Comparison of ENCODE assay signal across 14 cellular contexts in the genomic region with DNA sequence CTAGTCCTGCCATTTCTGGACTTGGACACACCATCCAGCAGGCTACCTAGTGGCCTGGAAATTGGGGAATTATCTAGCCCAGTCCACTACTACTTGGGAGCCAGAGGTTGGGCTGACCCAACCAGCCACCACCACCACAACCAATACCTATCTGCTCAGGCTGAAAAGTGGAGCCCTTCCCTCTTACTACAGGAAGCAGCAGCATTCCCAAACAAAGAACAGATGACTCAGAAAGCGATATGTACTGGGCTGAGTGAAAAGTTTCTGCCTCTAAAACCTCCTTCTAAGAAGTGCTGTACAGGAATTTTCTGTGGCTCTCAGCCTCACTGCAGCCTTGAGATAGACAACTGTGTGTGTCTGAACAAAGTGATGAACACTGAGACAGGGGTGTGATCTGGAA.
"Had no signal": no experiment of that assay in that cellular context is flagged by ENCODE, and none has a peak within 500 bp of the region (broad histone marks: within the 10 kb centered on the region; RNA-seq: fewer than 3 reads in every experiment).

No MANE protein-coding gene starts in this region.

- H3K36me3 ChIP-seq: ascending aorta, lower lobe of right lung, right atrium auricular region, thyroid gland, vagina had no signal

- DNase-seq: activated CD8-positive, alpha-beta memory T cell treated with anti-CD3 and anti-CD28 coated beads, Interleukin-2, amount 50 U/mL, for 4 hours; activated CD8-positive, alpha-beta T cell treated with anti-CD3 and anti-CD28 coated beads for 36 hours; effector memory CD8-positive, alpha-beta T cell; left cardiac atrium; lower lobe of right lung; naive B cell; T-helper 9 cell; thyroid gland had no signal

- H3K27ac Mint-ChIP-seq: activated CD8-positive, alpha-beta T cell treated with anti-CD3 and anti-CD28 coated beads for 36 hours; dendritic cell treated with granulocyte-macrophage colony-stimulating factor and Interleukin-4, amounts not matched to agents 40 ng/mL and 50 ng/mL, for 4 days; effector memory CD8-positive, alpha-beta T cell; naive B cell had no signal

- H3K27ac ChIP-seq: ascending aorta, lower lobe of right lung, right atrium auricular region, skin epidermis, thyroid gland, vagina had no signal

- H3K27me3 ChIP-seq: ascending aorta, right atrium auricular region, thyroid gland, vagina had no signal

- ATAC-seq: activated CD8-positive, alpha-beta T cell treated with anti-CD3 and anti-CD28 coated beads for 36 hours; effector memory CD8-positive, alpha-beta T cell had no signal

- H3K4me3 ChIP-seq: ascending aorta, lower lobe of right lung, right atrium auricular region, skin epidermis, thyroid gland, vagina had no signal

- H3K4me1 Mint-ChIP-seq: central memory CD8-positive, alpha-beta T cell; naive B cell had no signal

- H3K9me3 ChIP-seq: ascending aorta, lower lobe of right lung, right atrium auricular region, thyroid gland, vagina had no signal

- H3K4me1 ChIP-seq: ascending aorta, lower lobe of right lung, right atrium auricular region, thyroid gland, vagina had no signal

- H3K27me3 Mint-ChIP-seq: activated CD8-positive, alpha-beta T cell treated with anti-CD3 and anti-CD28 coated beads for 36 hours; central memory CD8-positive, alpha-beta T cell; dendritic cell treated with granulocyte-macrophage colony-stimulating factor and Interleukin-4, amounts not matched to agents 40 ng/mL and 50 ng/mL, for 4 days; effector memory CD8-positive, alpha-beta T cell; naive B cell had no signal

- H3K4me3 Mint-ChIP-seq: activated CD8-positive, alpha-beta T cell treated with anti-CD3 and anti-CD28 coated beads for 36 hours; central memory CD8-positive, alpha-beta T cell; dendritic cell treated with granulocyte-macrophage colony-stimulating factor and Interleukin-4, amounts not matched to agents 40 ng/mL and 50 ng/mL, for 4 days; effector memory CD8-positive, alpha-beta T cell had no signal

- H3K36me3 Mint-ChIP-seq: naive B cell had no signal
